8 cellular contexts compared by ENCODE assay signal in the genomic region with DNA sequence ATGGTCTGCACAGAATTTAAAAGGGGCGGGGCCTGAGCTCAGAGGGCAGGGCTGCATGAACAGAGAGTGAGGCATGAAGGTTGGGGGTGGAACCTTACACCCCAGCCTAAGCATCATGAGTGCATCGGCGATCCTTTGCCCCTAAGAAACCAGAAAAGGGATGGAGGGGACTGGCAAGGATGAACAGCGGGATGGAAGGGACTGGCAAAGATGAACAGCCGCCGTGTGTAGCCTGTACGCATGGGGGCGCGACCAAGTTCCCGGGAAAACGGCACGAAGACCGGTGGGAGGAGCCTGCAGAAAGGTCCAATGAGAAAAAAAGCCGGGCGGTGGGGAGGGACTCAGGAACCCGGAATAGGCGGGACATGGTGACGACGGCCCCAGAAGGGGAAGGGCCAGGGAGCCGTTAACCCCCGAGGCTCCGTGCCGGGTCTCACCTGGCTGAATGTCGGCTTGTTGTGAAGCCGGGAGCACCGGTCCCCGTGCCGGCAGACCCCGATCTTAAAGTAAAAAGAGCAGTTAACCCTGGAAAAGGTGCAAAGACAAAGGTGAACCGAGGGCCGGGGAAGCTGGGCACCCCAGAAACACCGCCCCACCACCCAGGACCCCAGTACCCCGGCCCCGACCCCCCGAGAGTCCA. TPM values are rescaled to one million over a fixed set of nuclear protein-coding genes. Genes with fewer than 3 reads are reported as not detected.
DNase-seq lines count a peak whose midpoint lies in the region; ATAC-seq and TF ChIP-seq lines count a peak whose summit lies in the region.

No MANE protein-coding gene starts in this region.

- H3K27me3 ChIP-seq in KMS-11 (ENCODE audit: insufficient read depth, low read depth), result no peaks in the 10 kb centered on the region
- no peaks in the 10 kb centered on the region for H3K27me3 ChIP-seq in esophagus (ENCODE audit: control insufficient read depth in 1 of 2, insufficient read depth in 2 of 2, low read length in 2 of 2)
- H3K27me3 ChIP-seq in muscle layer of colon (ENCODE audit: control insufficient read depth in 1 of 2, insufficient read depth in 2 of 2, low read length in 2 of 2), result no peaks in the 10 kb centered on the region

- H3K9me3 ChIP-seq in esophagus (ENCODE audit: control insufficient read depth in 2 of 2, insufficient read depth in 1 of 2, low read depth in 1 of 2, low read length in 1 of 2) (no peaks in the 10 kb centered on the region), muscle layer of colon (ENCODE audit: low read length) (no peaks in the 10 kb centered on the region)

- peak overlapping the region; percentile 96 for H3K9ac ChIP-seq in KMS-11
- H3K9ac ChIP-seq in muscle layer of colon (ENCODE audit: low read length), result peak overlapping the region; percentile 84

- no peaks in the 10 kb centered on the region for H4K20me1 ChIP-seq in KMS-11 (ENCODE audit: insufficient read depth)

- DNase-seq in C1 segment of cervical spinal cord (lab: John Stamatoyannopoulos, UW), result peak; percentile 37 to 94 (median 88)
- peak; percentile 90 for DNase-seq in activated T-cell treated with anti-CD3 and anti-CD28 coated beads, Interleukin-2, amount 50 U/mL, for 4 hours
- peak; percentile 74 to 84 for DNase-seq in stimulated activated CD8-positive, alpha-beta memory T cell treated with anti-CD3 and anti-CD28 coated beads, Interleukin-7, amount 100 ng/mL, for 1 hour (ENCODE audit: low read depth in 2 of 2)

- H3K36me3 ChIP-seq in KMS-11 (ENCODE audit: insufficient read depth) (no peaks in the 10 kb centered on the region), esophagus (ENCODE audit: control insufficient read depth in 2 of 2, insufficient read depth in 2 of 2, low read length in 1 of 2) (peaks cover 0 to 3% of the 10 kb centered on the region in 2 donors), muscle layer of colon (ENCODE audit: insufficient read depth, low read length) (peaks cover 6% of the 10 kb centered on the region)

- ATAC-seq in GM21360 (IDR thresholded peaks at IDR 0.05; ENCODE audit: unreplicated experiment), result peak; percentile 21
- ATAC-seq in activated T-cell treated with anti-CD3 and anti-CD28 coated beads, Interleukin-2, amount 50 U/mL, for 4 hours, result peak; percentile 62 to 64

- peak overlapping the region; percentile 96 for H3K27ac ChIP-seq in KMS-11
- peak overlapping the region; percentile 100 for H3K27ac ChIP-seq in esophagus (ENCODE audit: low read depth in 2 of 2, low read length in 1 of 2)
- peak overlapping the region; percentile 100 for H3K27ac ChIP-seq in muscle layer of colon (ENCODE audit: low read depth, low read length)

- H3K27me3 Mint-ChIP-seq in activated T-cell treated with anti-CD3 and anti-CD28 coated beads, Interleukin-2, amount 50 U/mL, for 4 hours (ENCODE audit: low read depth), result no peaks in the 10 kb centered on the region

- H3K4me2 ChIP-seq in KMS-11, result peak overlapping the region; percentile 50

- TF ChIP-seq CTCF in KMS-11 (conservative IDR thresholded peaks at IDR 0.05; ENCODE audit: low read depth, low read length), result peak; percentile 31; the same call in 1 of the 2 replicates

- H3K4me1 ChIP-seq in KMS-11 (ENCODE audit: low read depth, poor library complexity, severe bottlenecking), result peaks cover 55% of the 10 kb centered on the region
- peaks cover 4 to 5% of the 10 kb centered on the region in 2 donors for H3K4me1 ChIP-seq in esophagus (ENCODE audit: control insufficient read depth in 2 of 2, insufficient read depth in 2 of 2, low read length in 1 of 2)
- peaks cover 39% of the 10 kb centered on the region for H3K4me1 ChIP-seq in muscle layer of colon (ENCODE audit: insufficient read depth, low read length)

- H2AFZ ChIP-seq in KMS-11 (ENCODE audit: low read depth), result peak overlapping the region; percentile 50; the same call in 1 of the 2 replicates

- H3K36me3 Mint-ChIP-seq in activated T-cell treated with anti-CD3 and anti-CD28 coated beads, Interleukin-2, amount 50 U/mL, for 4 hours (ENCODE audit: insufficient read depth), result peaks cover 8% of the 10 kb centered on the region

- peaks cover 4% of the 10 kb centered on the region; the same call in 1 of the 2 replicates for H3K79me2 ChIP-seq in KMS-11 (ENCODE audit: insufficient read depth, low read depth)

- H3K4me1 Mint-ChIP-seq in activated T-cell treated with anti-CD3 and anti-CD28 coated beads, Interleukin-2, amount 50 U/mL, for 4 hours (ENCODE audit: low read depth), result peaks cover 65% of the 10 kb centered on the region

- H3K9me3 Mint-ChIP-seq in activated T-cell treated with anti-CD3 and anti-CD28 coated beads, Interleukin-2, amount 50 U/mL, for 4 hours, result no peaks in the 10 kb centered on the region

- peak overlapping the region; percentile 98 for H3K4me3 Mint-ChIP-seq in activated T-cell treated with anti-CD3 and anti-CD28 coated beads, Interleukin-2, amount 50 U/mL, for 4 hours

- 1% methylated on average over 30 to 35 of the region's 35 CpGs for WGBS in esophagus, 2 donors

- H3K4me3 ChIP-seq in KMS-11 (IDR thresholded peaks at IDR 0.05; ENCODE audit: insufficient read depth, low read depth, low read length) (peak overlapping the region; percentile 62), esophagus (ENCODE audit: low read depth in 1 of 2, low read length in 2 of 2) (peak overlapping the region; percentile 61 to 96), muscle layer of colon (ENCODE audit: low read depth in 1 of 2, low read length in 2 of 2) (peak overlapping the region; percentile 90 to 94)

TF ChIP-seq in PFSK-1, 5 proteins besides CTCF, POLR2A, EP300 and RAD21:
- TF ChIP-seq TAF1 (IDR thresholded peaks at IDR 0.05; ENCODE audit: borderline replicate concordance, insufficient read depth, low read length) (0 out of 2 replicates have a peak, but pooled peaks have one; percentile 20), FOXP2 (optimal IDR thresholded peaks at IDR 0.05; ENCODE audit: borderline replicate concordance, extremely low read depth, extremely low read length, insufficient read depth) (no peak), SIN3A (IDR thresholded peaks at IDR 0.05; ENCODE audit: borderline replicate concordance, insufficient read depth, low read length) (0 out of 2 replicates have a peak, but pooled peaks have one; percentile 29), POLR2AphosphoS5 (IDR thresholded peaks at IDR 0.05; ENCODE audit: low read depth, low read length) (no peak; the same call in 1 of the 2 replicates)
- TF ChIP-seq, protein P1, sequence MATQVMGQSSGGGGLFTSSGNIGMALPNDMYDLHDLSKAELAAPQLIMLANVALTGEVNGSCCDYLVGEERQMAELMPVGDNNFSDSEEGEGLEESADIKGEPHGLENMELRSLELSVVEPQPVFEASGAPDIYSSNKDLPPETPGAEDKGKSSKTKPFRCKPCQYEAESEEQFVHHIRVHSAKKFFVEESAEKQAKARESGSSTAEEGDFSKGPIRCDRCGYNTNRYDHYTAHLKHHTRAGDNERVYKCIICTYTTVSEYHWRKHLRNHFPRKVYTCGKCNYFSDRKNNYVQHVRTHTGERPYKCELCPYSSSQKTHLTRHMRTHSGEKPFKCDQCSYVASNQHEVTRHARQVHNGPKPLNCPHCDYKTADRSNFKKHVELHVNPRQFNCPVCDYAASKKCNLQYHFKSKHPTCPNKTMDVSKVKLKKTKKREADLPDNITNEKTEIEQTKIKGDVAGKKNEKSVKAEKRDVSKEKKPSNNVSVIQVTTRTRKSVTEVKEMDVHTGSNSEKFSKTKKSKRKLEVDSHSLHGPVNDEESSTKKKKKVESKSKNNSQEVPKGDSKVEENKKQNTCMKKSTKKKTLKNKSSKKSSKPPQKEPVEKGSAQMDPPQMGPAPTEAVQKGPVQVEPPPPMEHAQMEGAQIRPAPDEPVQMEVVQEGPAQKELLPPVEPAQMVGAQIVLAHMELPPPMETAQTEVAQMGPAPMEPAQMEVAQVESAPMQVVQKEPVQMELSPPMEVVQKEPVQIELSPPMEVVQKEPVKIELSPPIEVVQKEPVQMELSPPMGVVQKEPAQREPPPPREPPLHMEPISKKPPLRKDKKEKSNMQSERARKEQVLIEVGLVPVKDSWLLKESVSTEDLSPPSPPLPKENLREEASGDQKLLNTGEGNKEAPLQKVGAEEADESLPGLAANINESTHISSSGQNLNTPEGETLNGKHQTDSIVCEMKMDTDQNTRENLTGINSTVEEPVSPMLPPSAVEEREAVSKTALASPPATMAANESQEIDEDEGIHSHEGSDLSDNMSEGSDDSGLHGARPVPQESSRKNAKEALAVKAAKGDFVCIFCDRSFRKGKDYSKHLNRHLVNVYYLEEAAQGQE (IDR thresholded peaks at IDR 0.05; ENCODE audit: insufficient read depth in 1 of 2, low read depth in 2 of 2, low read length in 2 of 2), result 0 out of 4 replicates have a peak, but pooled peaks have one; percentile 7 to 13

RNA-seq across cellular contexts. Expression of a gene that starts 0.4 kb away (rescaled TPM):
- 34.4 TPM for polyA plus RNA-seq in PFSK-1 (2012; ENCODE audit: insufficient read length, low read depth)
- total RNA-seq in activated T-cell treated with anti-CD3 and anti-CD28 coated beads, Interleukin-2, amount 50 U/mL, for 4 hours, result 10 to 100 TPM; 18.9 to 25.2 (median 19.4) TPM
- polyA plus RNA-seq in esophagus, result 10 to 100 TPM; 17.4 to 43.4 TPM

RNA-seq across cellular contexts. Expression of a gene that starts 0.6 kb away (rescaled TPM):
- 30.6 TPM for polyA plus RNA-seq in PFSK-1 (2012; ENCODE audit: insufficient read length, low read depth)
- total RNA-seq in activated T-cell treated with anti-CD3 and anti-CD28 coated beads, Interleukin-2, amount 50 U/mL, for 4 hours, result 10 to 100 TPM; 46.1 to 49.3 (median 47.9) TPM
- 100 to 1,000 TPM in 1 of 2 donors, 10 to 100 TPM in 1; 62.5 to 128 TPM for polyA plus RNA-seq in esophagus

RNA-seq across cellular contexts. Expression of a gene that starts 2.6 kb away (rescaled TPM):
- polyA plus RNA-seq in PFSK-1 (2012; ENCODE audit: insufficient read length, low read depth), result 8.7 TPM
- total RNA-seq in activated T-cell treated with anti-CD3 and anti-CD28 coated beads, Interleukin-2, amount 50 U/mL, for 4 hours, result 10 to 100 TPM; 24.0 to 32.7 (median 29.8) TPM
- 1 to 10 TPM; 4.3 to 5.1 TPM for polyA plus RNA-seq in esophagus

RNA-seq across cellular contexts. Expression of a gene that starts 3.6 kb away (rescaled TPM):
- 30.6 TPM for polyA plus RNA-seq in PFSK-1 (2012; ENCODE audit: insufficient read length, low read depth)
- 1 to 10 TPM; 5.8 to 6.4 (median 6.4) TPM for total RNA-seq in activated T-cell treated with anti-CD3 and anti-CD28 coated beads, Interleukin-2, amount 50 U/mL, for 4 hours
- polyA plus RNA-seq in esophagus, result 10 to 100 TPM; 10.6 to 20.9 TPM

RNA-seq across cellular contexts. Expression of a gene that starts 12.0 kb away (rescaled TPM):
- polyA plus RNA-seq in PFSK-1 (2012; ENCODE audit: insufficient read length, low read depth), result 1.2 TPM
- total RNA-seq in activated T-cell treated with anti-CD3 and anti-CD28 coated beads, Interleukin-2, amount 50 U/mL, for 4 hours, result under 1 TPM; 0.22 to 0.46 (median 0.37) TPM
- 10 to 100 TPM; 12.5 to 18.3 TPM for polyA plus RNA-seq in esophagus

Comparison
In these comparisons a context has a peak if more than half of its experiments do, and no peak if none do; other contexts are left out.
1. Peak in every context shown above with its lines: DNase-seq, ATAC-seq, H3K4me3 ChIP-seq and H3K27ac ChIP-seq.